In genomic region chr6:20092071-20092566, GRCh38 we compare ENCODE assay signal across 9 cellular contexts.
DNase-seq lines count a peak whose midpoint lies in the region; ATAC-seq and TF ChIP-seq lines count a peak whose summit lies in the region.
"Had no signal": no experiment of that assay in that cellular context is flagged by ENCODE, and none has a peak within 500 bp of the region (broad histone marks: within the 10 kb centered on the region; RNA-seq: fewer than 3 reads in every experiment).

No MANE protein-coding gene starts in this region.

- peaks cover 0 to 8% of the 10 kb centered on the region in 2 donors for H3K36me3 Mint-ChIP-seq in CD4-positive, alpha-beta memory T cell
- H3K36me3 Mint-ChIP-seq in progenitor cell of endocrine pancreas (ENCODE audit: insufficient read depth) = peaks cover 1% of the 10 kb centered on the region

- POLR2A ChIA-PET in CD4-positive, alpha-beta memory T cell (lab: Charles Lee; ENCODE audit: partially characterized antibody) = no interaction called here

- no peak overlapping the region for H3K4me3 ChIP-seq in CD4-positive, alpha-beta memory T cell (ENCODE audit: low read length in 2 of 2)
- H3K4me3 ChIP-seq in fibroblast of villous mesenchyme (ENCODE audit: low read depth, low read length) = no peak overlapping the region
- H3K4me3 ChIP-seq: skin epidermis had no signal

- no peaks in the 10 kb centered on the region for H3K36me3 ChIP-seq in CD4-positive, alpha-beta memory T cell (ENCODE audit: insufficient read depth, low read length)

- TF ChIP-seq CTCF in fibroblast of villous mesenchyme (IDR thresholded peaks at IDR 0.05; ENCODE audit: insufficient read depth, low read depth, low read length) = peak; percentile 69
- TF ChIP-seq CTCF in progenitor cell of endocrine pancreas (IDR thresholded peaks at IDR 0.05; ENCODE audit: unreplicated experiment) = peak; percentile 82

- H3K4me3 Mint-ChIP-seq in CD4-positive, alpha-beta memory T cell = no peak overlapping the region
- peak overlapping the region; percentile 29 for H3K4me3 Mint-ChIP-seq in progenitor cell of endocrine pancreas (ENCODE audit: low read depth)

- H3K27me3 Mint-ChIP-seq in CD4-positive, alpha-beta memory T cell = no peaks in the 10 kb centered on the region
- H3K27me3 Mint-ChIP-seq in progenitor cell of endocrine pancreas = peaks cover 4% of the 10 kb centered on the region

- CTCF ChIA-PET in CD4-positive, alpha-beta memory T cell (lab: Charles Lee; ENCODE audit: partially characterized antibody) = interaction anchor here (0.8 to 4.1 kb wide), 19 partner anchors 9 to 1497 kb away, joined by 3 to 24 read pairs (median 5); no protein-coding TSS in a partner anchor

- H3K27ac ChIP-seq in CD4-positive, alpha-beta memory T cell (ENCODE audit: low read depth, low read length) = no peak overlapping the region
- H3K27ac ChIP-seq: skin epidermis had no signal

- no peaks in the 10 kb centered on the region for H3K27me3 ChIP-seq in CD4-positive, alpha-beta memory T cell (ENCODE audit: insufficient read depth, low read length)

- H3K9me3 Mint-ChIP-seq in CD4-positive, alpha-beta memory T cell = peaks cover 0 to 4% (median 0%) of the 10 kb centered on the region in 8 donors
- peaks cover 3% of the 10 kb centered on the region for H3K9me3 Mint-ChIP-seq in progenitor cell of endocrine pancreas (ENCODE audit: low read depth)

- no peaks in the 10 kb centered on the region for H3K9me3 ChIP-seq in CD4-positive, alpha-beta memory T cell (ENCODE audit: control insufficient read depth in 1 of 2, low read length in 2 of 2)

- no peaks in the 10 kb centered on the region for H3K4me1 ChIP-seq in CD4-positive, alpha-beta memory T cell (ENCODE audit: insufficient read depth, low read length)

- peak in 4 of 5 donors; percentile 5 to 28 (median 10) for DNase-seq in CD4-positive, alpha-beta memory T cell
- DNase-seq in MV-4-11 (lab: John Stamatoyannopoulos, UW) = peak; percentile 78
- DNase-seq in fibroblast of villous mesenchyme (ENCODE audit: low read depth) = peak; percentile 61
- no peak for DNase-seq in progenitor cell of endocrine pancreas (ENCODE audit: low spot score, unreplicated experiment)
- no peak for DNase-seq in stimulated activated CD4-positive, alpha-beta T cell treated with anti-CD3 and anti-CD28 coated beads, Interleukin-12 subunit alpha, Interleukin-12 subunit beta, amount 100 ng/mL, for 4 hours

- ATAC-seq in GM18870 (IDR thresholded peaks at IDR 0.05; ENCODE audit: unreplicated experiment) (peak; percentile 57), SK-N-SH treated with all-trans-retinoic acid at 6 μM for 48 hours (peak; percentile 67), GM18498 (IDR thresholded peaks at IDR 0.05; ENCODE audit: unreplicated experiment) (no peak)

- H3K27ac Mint-ChIP-seq in CD4-positive, alpha-beta memory T cell = no peak overlapping the region
- peak overlapping the region; percentile 85 for H3K27ac Mint-ChIP-seq in progenitor cell of endocrine pancreas

- intact Hi-C loops in CD4-positive, alpha-beta memory T cell (cut with micrococcal nuclease) = loop anchor here (1.0 to 5.0 kb wide), 3 partner anchors 200 to 1495 kb away; no protein-coding TSS in a partner anchor

- H3K4me1 Mint-ChIP-seq in CD4-positive, alpha-beta memory T cell = no peaks in the 10 kb centered on the region
- peaks cover 20% of the 10 kb centered on the region for H3K4me1 Mint-ChIP-seq in progenitor cell of endocrine pancreas (ENCODE audit: low read depth)

TF ChIP-seq in SK-N-SH treated with all-trans-retinoic acid at 6 μM for 48 hours, 23 proteins besides CTCF, POLR2A, EP300 and RAD21:
- TF ChIP-seq, protein P1, sequence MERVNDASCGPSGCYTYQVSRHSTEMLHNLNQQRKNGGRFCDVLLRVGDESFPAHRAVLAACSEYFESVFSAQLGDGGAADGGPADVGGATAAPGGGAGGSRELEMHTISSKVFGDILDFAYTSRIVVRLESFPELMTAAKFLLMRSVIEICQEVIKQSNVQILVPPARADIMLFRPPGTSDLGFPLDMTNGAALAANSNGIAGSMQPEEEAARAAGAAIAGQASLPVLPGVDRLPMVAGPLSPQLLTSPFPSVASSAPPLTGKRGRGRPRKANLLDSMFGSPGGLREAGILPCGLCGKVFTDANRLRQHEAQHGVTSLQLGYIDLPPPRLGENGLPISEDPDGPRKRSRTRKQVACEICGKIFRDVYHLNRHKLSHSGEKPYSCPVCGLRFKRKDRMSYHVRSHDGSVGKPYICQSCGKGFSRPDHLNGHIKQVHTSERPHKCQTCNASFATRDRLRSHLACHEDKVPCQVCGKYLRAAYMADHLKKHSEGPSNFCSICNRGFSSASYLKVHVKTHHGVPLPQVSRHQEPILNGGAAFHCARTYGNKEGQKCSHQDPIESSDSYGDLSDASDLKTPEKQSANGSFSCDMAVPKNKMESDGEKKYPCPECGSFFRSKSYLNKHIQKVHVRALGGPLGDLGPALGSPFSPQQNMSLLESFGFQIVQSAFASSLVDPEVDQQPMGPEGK (CRISPR knock-in tag; IDR thresholded peaks at IDR 0.05; ENCODE audit: borderline replicate concordance) = no peak
- no peak for TF ChIP-seq TCF4 (CRISPR knock-in tag; IDR thresholded peaks at IDR 0.05; ENCODE audit: borderline replicate concordance)
- TF ChIP-seq CREB5 (CRISPR knock-in tag; IDR thresholded peaks at IDR 0.05; ENCODE audit: low read depth) = no peak
- TF ChIP-seq ZNF8 (CRISPR knock-in tag; IDR thresholded peaks at IDR 0.05) = no peak
- TF ChIP-seq CSRNP3 (CRISPR knock-in tag; IDR thresholded peaks at IDR 0.05) = no peak

Comparison
In these comparisons a context has a peak if more than half of its experiments do, and no peak if none do; other contexts are left out.
1. DNase-seq: peak in CD4-positive, alpha-beta memory T cell (4 of 5), MV-4-11 (single experiment) and fibroblast of villous mesenchyme (single experiment); none in progenitor cell of endocrine pancreas (single experiment) and stimulated activated CD4-positive, alpha-beta T cell treated with anti-CD3 and anti-CD28 coated beads, Interleukin-12 subunit alpha, Interleukin-12 subunit beta, amount 100 ng/mL, for 4 hours (single experiment).